In genomic region chr11:130068986-130069683, GRCh38 we compare ENCODE assay signal across 1 cellular context.
TF ChIP-seq lines count a peak whose summit lies in the region.

No MANE protein-coding gene starts in this region.

TF ChIP-seq in HEK293, 187 proteins besides CTCF, POLR2A, EP300 and RAD21 (continued from another document):
- TF ChIP-seq OVOL3 (tag by site-specific recombination; IDR thresholded peaks at IDR 0.05) (no peak), ZNF777 (tag by site-specific recombination; IDR thresholded peaks at IDR 0.05; ENCODE audit: borderline replicate concordance) (no peak), ZNF324 (tag by site-specific recombination; IDR thresholded peaks at IDR 0.05) (0 out of 2 replicates have a peak, but pooled peaks have one; percentile 26), GLIS1 (tag by site-specific recombination; IDR thresholded peaks at IDR 0.05) (peak; percentile 49; the same call in 1 of the 2 replicates), ZNF645 (tag by site-specific recombination; IDR thresholded peaks at IDR 0.05) (no peak), ZBTB10 (tag by site-specific recombination; IDR thresholded peaks at IDR 0.05) (no peak), SP3 (tag by site-specific recombination; IDR thresholded peaks at IDR 0.05) (0 out of 2 replicates have a peak, but pooled peaks have one; percentile 52), ELK4 (IDR thresholded peaks at IDR 0.05; ENCODE audit: borderline replicate concordance, low read depth, low read length) (no peak), ZNF488 (tag by site-specific recombination; IDR thresholded peaks at IDR 0.05) (no peak), ZNF174 (tag by site-specific recombination; IDR thresholded peaks at IDR 0.05) (no peak), WT1 (tag by site-specific recombination; IDR thresholded peaks at IDR 0.05) (peak; percentile 28), PATZ1 (tag by site-specific recombination; IDR thresholded peaks at IDR 0.05) (peak; percentile 40; the same call in 1 of the 2 replicates), ZNF501 (tag by site-specific recombination; IDR thresholded peaks at IDR 0.05) (0 out of 2 replicates have a peak, but pooled peaks have one; percentile 43), ZNF585B (tag by site-specific recombination; IDR thresholded peaks at IDR 0.05) (no peak), ZNF747 (tag by site-specific recombination; IDR thresholded peaks at IDR 0.05) (no peak), ZNF561 (tag by site-specific recombination; IDR thresholded peaks at IDR 0.05; ENCODE audit: borderline replicate concordance) (peak; percentile 40; the same call in 1 of the 2 replicates), ZNF76 (tag by site-specific recombination; IDR thresholded peaks at IDR 0.05; ENCODE audit: borderline replicate concordance, low read depth) (no peak), ZBTB11 (tag by site-specific recombination; conservative IDR thresholded peaks at IDR 0.05; ENCODE audit: low read depth) (peak; percentile 48), KLF1 (tag by site-specific recombination; IDR thresholded peaks at IDR 0.05) (peak; percentile 9; the same call in 1 of the 2 replicates), BCL11B (tag by site-specific recombination; IDR thresholded peaks at IDR 0.05; ENCODE audit: low read depth) (no peak), ZNF837 (tag by site-specific recombination; IDR thresholded peaks at IDR 0.05) (no peak), ZSCAN16 (tag by site-specific recombination; IDR thresholded peaks at IDR 0.05) (no peak), SCRT2 (tag by site-specific recombination; IDR thresholded peaks at IDR 0.05) (no peak), ZNF600 (tag by site-specific recombination; IDR thresholded peaks at IDR 0.05) (peak; percentile 46; the same call in 1 of the 2 replicates), ZNF266 (tag by site-specific recombination; IDR thresholded peaks at IDR 0.05; ENCODE audit: low read depth) (no peak), ZNF704 (tag by site-specific recombination; IDR thresholded peaks at IDR 0.05) (no peak), ZFHX2 (tag by site-specific recombination; conservative IDR thresholded peaks at IDR 0.05) (0 out of 2 replicates have a peak, but pooled peaks have one; percentile 48), ZNF521 (tag by site-specific recombination; IDR thresholded peaks at IDR 0.05) (no peak), ZFP37 (tag by site-specific recombination; IDR thresholded peaks at IDR 0.05) (no peak), ZEB2 (tag by site-specific recombination; IDR thresholded peaks at IDR 0.05) (0 out of 2 replicates have a peak, but pooled peaks have one; percentile 13), ZNF423 (tag by site-specific recombination; IDR thresholded peaks at IDR 0.05) (0 out of 2 replicates have a peak, but pooled peaks have one; percentile 9), PRDM4 (tag by site-specific recombination; IDR thresholded peaks at IDR 0.05) (no peak), ZNF510 (tag by site-specific recombination; IDR thresholded peaks at IDR 0.05; ENCODE audit: insufficient replicate concordance) (no peak), ZNF16 (tag by site-specific recombination; IDR thresholded peaks at IDR 0.05; ENCODE audit: low read depth) (no peak)
